7 cellular contexts compared by ENCODE assay signal in the genomic region with DNA sequence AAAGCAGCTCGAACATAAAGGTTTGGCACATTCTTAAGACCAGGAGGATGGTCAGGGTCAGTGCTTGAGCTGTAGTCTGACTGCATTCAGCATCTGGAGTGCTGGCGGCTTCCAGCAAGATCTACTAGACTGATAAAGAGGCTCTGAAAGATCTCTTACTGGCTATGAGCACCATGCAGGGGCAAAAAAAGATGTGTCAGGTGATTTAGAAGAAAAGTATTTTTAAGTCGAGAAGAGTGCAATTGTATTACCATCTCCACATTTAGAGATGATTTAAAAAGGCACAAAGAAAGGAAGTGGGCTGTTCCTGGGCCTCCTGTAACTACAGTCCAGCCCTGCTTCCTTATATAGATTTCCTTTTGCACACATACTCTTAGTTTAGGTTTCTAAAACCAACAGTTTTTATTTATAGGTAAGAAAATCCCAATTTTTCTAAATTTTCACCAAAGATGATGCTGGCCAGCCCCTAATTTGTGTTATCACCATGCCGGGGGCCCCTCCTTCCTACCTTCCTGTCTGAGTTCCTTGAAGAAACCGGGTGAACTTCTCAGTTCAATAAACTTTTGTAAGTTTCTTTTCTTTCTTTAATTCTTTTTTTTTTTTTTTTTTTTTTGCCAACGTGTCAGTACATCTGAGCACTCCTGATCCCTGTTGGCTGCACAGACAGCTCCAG.
A peak's percentile ranks its signal among the peaks of the same experiment; 100 is the strongest.
DNase-seq lines count a peak whose midpoint lies in the region; ATAC-seq and TF ChIP-seq lines count a peak whose summit lies in the region.

No MANE protein-coding gene starts in this region.

- DNase-seq in GM20000 (ENCODE audit: low spot score) (peak; percentile 39), RPMI7951 (ENCODE audit: low read depth) (peak; percentile 70), pons (ENCODE audit: low spot score) (peak; percentile 72), activated gamma-delta T cell (lab: John Stamatoyannopoulos, UW) (no peak)

- H3K4me3 ChIP-seq in esophagus (ENCODE audit: low read depth in 1 of 2, low read length in 2 of 2) = no peak overlapping the region

- 19 to 26% methylated on average over 6 of the region's 6 CpGs for WGBS in esophagus, 2 donors

- TF ChIP-seq CTCF in GM20000 (IDR thresholded peaks at IDR 0.05; ENCODE audit: extremely low read depth, missing control alignments) = no peak

- H3K36me3 ChIP-seq in esophagus (ENCODE audit: control insufficient read depth in 2 of 2, insufficient read depth in 2 of 2, low read length in 1 of 2) = no peaks in the 10 kb centered on the region

- peaks cover 5 to 7% of the 10 kb centered on the region in 2 donors for H3K4me1 ChIP-seq in esophagus (ENCODE audit: control insufficient read depth in 2 of 2, insufficient read depth in 2 of 2, low read length in 1 of 2)

- ATAC-seq in HG03378 (IDR thresholded peaks at IDR 0.05; ENCODE audit: unreplicated experiment) (no peak), HG03039 (IDR thresholded peaks at IDR 0.05; ENCODE audit: unreplicated experiment) (no peak)

- no peaks in the 10 kb centered on the region for H3K9me3 ChIP-seq in esophagus (ENCODE audit: control insufficient read depth in 2 of 2, insufficient read depth in 1 of 2, low read depth in 1 of 2, low read length in 1 of 2)

- H3K27ac ChIP-seq in esophagus (ENCODE audit: low read depth in 2 of 2, low read length in 1 of 2) = peak overlapping the region; percentile 58 to 83

- H3K27me3 ChIP-seq in esophagus (ENCODE audit: control insufficient read depth in 1 of 2, insufficient read depth in 2 of 2, low read length in 2 of 2) = no peaks in the 10 kb centered on the region
